21 cellular contexts compared by ENCODE assay signal in the genomic region with DNA sequence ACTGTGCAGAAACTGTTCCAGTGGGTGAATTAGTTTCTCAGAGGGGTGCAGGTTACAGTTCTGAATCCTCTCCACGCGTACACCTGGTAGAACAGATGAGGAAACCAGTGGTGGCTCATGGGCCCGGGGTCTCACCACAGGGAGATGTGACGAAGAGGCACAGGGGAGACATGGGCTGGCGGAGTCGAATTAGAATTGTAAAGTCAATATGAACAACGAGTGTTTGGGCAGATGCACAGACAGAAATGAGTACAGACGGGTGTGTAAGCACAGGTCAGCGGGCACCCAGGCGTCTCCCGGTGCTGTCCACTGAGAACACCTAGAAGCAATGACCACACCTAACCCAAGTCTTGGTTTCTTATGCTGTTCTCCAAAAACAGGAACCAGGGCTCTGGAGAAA. TPM values are rescaled to one million over a fixed set of nuclear protein-coding genes. Genes with fewer than 3 reads are reported as not detected.
DNase-seq lines count a peak whose midpoint lies in the region; ATAC-seq and TF ChIP-seq lines count a peak whose summit lies in the region.
"Had no signal": no experiment of that assay in that cellular context is flagged by ENCODE, and none has a peak within 500 bp of the region (broad histone marks: within the 10 kb centered on the region; RNA-seq: fewer than 3 reads in every experiment).

No MANE protein-coding gene starts in this region.

- H3K27ac Mint-ChIP-seq in activated CD4-positive, alpha-beta memory T cell treated with anti-CD3 and anti-CD28 coated beads, Interleukin-2, amount 10 ng/mL, durations not matched to agents 7 days and 5 days, result no peak overlapping the region
- no peak overlapping the region for H3K27ac Mint-ChIP-seq in activated CD4-positive, alpha-beta memory T cell treated with anti-CD3 and anti-CD28 coated beads for 36 hours
- H3K27ac Mint-ChIP-seq: CD4-positive, alpha-beta T cell had no signal

- no peak overlapping the region for H3K4me3 Mint-ChIP-seq in activated CD4-positive, alpha-beta memory T cell treated with anti-CD3 and anti-CD28 coated beads, Interleukin-2, amount 10 ng/mL, durations not matched to agents 7 days and 5 days
- H3K4me3 Mint-ChIP-seq in activated CD4-positive, alpha-beta memory T cell treated with anti-CD3 and anti-CD28 coated beads for 36 hours, result no peak overlapping the region
- H3K4me3 Mint-ChIP-seq: CD4-positive, alpha-beta T cell had no signal

- no peaks in the 10 kb centered on the region for H3K27me3 Mint-ChIP-seq in activated CD4-positive, alpha-beta memory T cell treated with anti-CD3 and anti-CD28 coated beads, Interleukin-2, amount 10 ng/mL, durations not matched to agents 7 days and 5 days
- H3K27me3 Mint-ChIP-seq in activated CD4-positive, alpha-beta memory T cell treated with anti-CD3 and anti-CD28 coated beads for 36 hours, result no peaks in the 10 kb centered on the region
- H3K27me3 Mint-ChIP-seq: CD4-positive, alpha-beta T cell had no signal

- CTCF ChIA-PET in activated CD4-positive, alpha-beta memory T cell treated with anti-CD3 and anti-CD28 coated beads, Interleukin-2, amount 10 ng/mL, durations not matched to agents 7 days and 5 days (lab: Charles Lee), result no interaction called here
- CTCF ChIA-PET in activated CD4-positive, alpha-beta memory T cell treated with anti-CD3 and anti-CD28 coated beads for 36 hours (lab: Charles Lee), result no interaction called here

- 86 to 91% (median 89%) methylated on average over 11 of the region's 11 CpGs for WGBS in spleen, 5 donors

- DNase-seq in activated CD4-positive, alpha-beta memory T cell treated with anti-CD3 and anti-CD28 coated beads, Interleukin-2, amount 10 ng/mL, durations not matched to agents 7 days and 5 days, result peak; percentile 0
- no peak for DNase-seq in activated CD4-positive, alpha-beta memory T cell treated with anti-CD3 and anti-CD28 coated beads for 36 hours
- peak; percentile 0 for DNase-seq in activated CD8-positive, alpha-beta memory T cell treated with anti-CD3 and anti-CD28 coated beads, Interleukin-2, amount 50 U/mL, for 4 hours
- DNase-seq in left lobe of liver (ENCODE audit: low spot score) (peak; percentile 21), spleen (peak; percentile 27), A172 (ENCODE audit: low spot score) (no peak)
- DNase-seq: Caco-2; GF-D8; KG1; NCI-H1105 treated with DMSO at 0.1 percent for 48 hours; NCI-H1694; NCI-H2081 treated with DMSO at 0.1 percent for 48 hours; NCI-H748 treated with DMSO at 0.1 percent for 48 hours; NK-92 treated with Interleukin-12 subunit alpha and Interleukin-12 subunit beta, amount 100 ng/mL, for 24 hours; SHP77 had no signal

- intact Hi-C loops in activated CD4-positive, alpha-beta memory T cell treated with anti-CD3 and anti-CD28 coated beads for 36 hours (cut with micrococcal nuclease), result no loop called here
- intact Hi-C loops in spleen (cut with DNase I; ENCODE audit: low total_unique reads), result no loop called here

- H3K27me3 ChIP-seq in spleen (replicated peaks in 1 of 7), result no peaks in the 10 kb centered on the region
- H3K27me3 ChIP-seq: BE2C had no signal

- POLR2A ChIA-PET in activated CD4-positive, alpha-beta memory T cell treated with anti-CD3 and anti-CD28 coated beads, Interleukin-2, amount 10 ng/mL, durations not matched to agents 7 days and 5 days (lab: Charles Lee), result no interaction called here
- POLR2A ChIA-PET in activated CD4-positive, alpha-beta memory T cell treated with anti-CD3 and anti-CD28 coated beads for 36 hours (lab: Charles Lee), result no interaction called here

- H3K27ac ChIP-seq in spleen, result no peak overlapping the region
- H3K27ac ChIP-seq: 22Rv1 had no signal

- peaks cover 0 to 31% (median 6%) of the 10 kb centered on the region in 6 donors for H3K36me3 ChIP-seq in spleen
- H3K36me3 ChIP-seq: BE2C had no signal

- H3K4me1 Mint-ChIP-seq in activated CD4-positive, alpha-beta memory T cell treated with anti-CD3 and anti-CD28 coated beads, Interleukin-2, amount 10 ng/mL, durations not matched to agents 7 days and 5 days, result peaks cover 7% of the 10 kb centered on the region
- H3K4me1 Mint-ChIP-seq in activated CD4-positive, alpha-beta memory T cell treated with anti-CD3 and anti-CD28 coated beads for 36 hours (ENCODE audit: low read depth), result peaks cover 4% of the 10 kb centered on the region

- no peaks in the 10 kb centered on the region for H3K9me3 ChIP-seq in spleen
- H3K9me3 ChIP-seq: BE2C, Caco-2 had no signal

- no peak for ATAC-seq in left lobe of liver
- no peak for ATAC-seq in GM18505 (IDR thresholded peaks at IDR 0.05; ENCODE audit: unreplicated experiment)
- no peak for ATAC-seq in GM18870 (IDR thresholded peaks at IDR 0.05; ENCODE audit: unreplicated experiment)

- no peaks in the 10 kb centered on the region for H3K9me3 Mint-ChIP-seq in activated CD4-positive, alpha-beta memory T cell treated with anti-CD3 and anti-CD28 coated beads, Interleukin-2, amount 10 ng/mL, durations not matched to agents 7 days and 5 days
- H3K9me3 Mint-ChIP-seq in activated CD4-positive, alpha-beta memory T cell treated with anti-CD3 and anti-CD28 coated beads for 36 hours, result no peaks in the 10 kb centered on the region
- H3K9me3 Mint-ChIP-seq: CD4-positive, alpha-beta T cell had no signal

- no peak for TF ChIP-seq CTCF in spleen (IDR thresholded peaks at IDR 0.05 in 8 of 11, conservative IDR thresholded peaks at IDR 0.05 in 3 of 11)

- no peak overlapping the region for H3K4me3 ChIP-seq in spleen

- H3K4me1 ChIP-seq in spleen, result peaks cover 0 to 5% (median 0%) of the 10 kb centered on the region in 6 donors
- H3K4me1 ChIP-seq: Caco-2 had no signal

- H3K36me3 Mint-ChIP-seq in activated CD4-positive, alpha-beta memory T cell treated with anti-CD3 and anti-CD28 coated beads, Interleukin-2, amount 10 ng/mL, durations not matched to agents 7 days and 5 days (ENCODE audit: low read depth), result no peaks in the 10 kb centered on the region
- peaks cover 3% of the 10 kb centered on the region for H3K36me3 Mint-ChIP-seq in activated CD4-positive, alpha-beta memory T cell treated with anti-CD3 and anti-CD28 coated beads for 36 hours

- no peak for TF ChIP-seq POLR2A in spleen (IDR thresholded peaks at IDR 0.05)
- TF ChIP-seq POLR2A in GM18505 (IDR thresholded peaks at IDR 0.05; ENCODE audit: borderline replicate concordance, extremely low read depth, insufficient read depth, insufficient read length), result no peak

RNA-seq across cellular contexts. Expression of a gene that starts 41.8 kb away (rescaled TPM):
- total RNA-seq in activated CD4-positive, alpha-beta memory T cell treated with anti-CD3 and anti-CD28 coated beads, Interleukin-2, amount 10 ng/mL, durations not matched to agents 7 days and 5 days, result 1 to 10 TPM; 7.4 to 8.7 TPM
- 10 to 100 TPM; 11.3 to 12.3 TPM for total RNA-seq in activated CD4-positive, alpha-beta memory T cell treated with anti-CD3 and anti-CD28 coated beads for 36 hours
- 4.3 TPM for total RNA-seq in left lobe of liver
- total RNA-seq in spleen, result 1 to 10 TPM; 5.7 to 8.1 (median 7.9) TPM
- 10 to 100 TPM in 2 of 3 donors, 1 to 10 TPM in 1; 7.7 to 10.4 (median 10.1) TPM for polyA plus RNA-seq in spleen
- total RNA-seq in A172 (2014; rRNA removed; shearing (Covaris generic)), result 8.9 and 9.6 TPM in 2 replicates

RNA-seq across cellular contexts. Expression of a gene that starts 41.8 kb away (rescaled TPM):
- 10 to 100 TPM; 13.3 to 13.5 TPM for total RNA-seq in activated CD4-positive, alpha-beta memory T cell treated with anti-CD3 and anti-CD28 coated beads, Interleukin-2, amount 10 ng/mL, durations not matched to agents 7 days and 5 days
- total RNA-seq in activated CD4-positive, alpha-beta memory T cell treated with anti-CD3 and anti-CD28 coated beads for 36 hours, result 10 to 100 TPM; 11.5 to 13.5 TPM
- total RNA-seq in left lobe of liver, result 9.4 TPM
- 10 to 100 TPM; 17.0 to 22.9 (median 18.8) TPM for total RNA-seq in spleen
- 10 to 100 TPM in 2 of 3 donors, 1 to 10 TPM in 1; 8.3 to 13.4 (median 10.8) TPM for polyA plus RNA-seq in spleen
- total RNA-seq in A172 (2014; rRNA removed; shearing (Covaris generic)), result 8.5 and 11.7 TPM in 2 replicates

RNA-seq across cellular contexts. Expression of a gene that starts 52.3 kb away (rescaled TPM):
- total RNA-seq in activated CD4-positive, alpha-beta memory T cell treated with anti-CD3 and anti-CD28 coated beads, Interleukin-2, amount 10 ng/mL, durations not matched to agents 7 days and 5 days, result not detected
- not detected for total RNA-seq in activated CD4-positive, alpha-beta memory T cell treated with anti-CD3 and anti-CD28 coated beads for 36 hours
- total RNA-seq in left lobe of liver (0.40 TPM), spleen (10 to 100 TPM in 1 of 7 donors, 1 to 10 TPM in 3, under 1 TPM in 3; 0.23 to 10.5 (median 3.1) TPM)
- under 1 TPM; 0.17 to 0.71 (median 0.61) TPM for polyA plus RNA-seq in spleen
- total RNA-seq in A172 (2014; rRNA removed; shearing (Covaris generic)), result 3.7 and 7.4 TPM in 2 replicates
- total RNA-seq: CD4-positive, alpha-beta T cell had no signal
- polyA plus RNA-seq: H1 had no signal

Comparison
In these comparisons a context has a peak if more than half of its experiments do, and no peak if none do; other contexts are left out.
1. DNase-seq: peak in activated CD4-positive, alpha-beta memory T cell treated with anti-CD3 and anti-CD28 coated beads, Interleukin-2, amount 10 ng/mL, durations not matched to agents 7 days and 5 days (single experiment), activated CD8-positive, alpha-beta memory T cell treated with anti-CD3 and anti-CD28 coated beads, Interleukin-2, amount 50 U/mL, for 4 hours (single experiment), left lobe of liver (single experiment) and spleen (single experiment); none in activated CD4-positive, alpha-beta memory T cell treated with anti-CD3 and anti-CD28 coated beads for 36 hours (single experiment) and A172 (single experiment).